15 cellular contexts compared by ENCODE assay signal in the genomic region with DNA sequence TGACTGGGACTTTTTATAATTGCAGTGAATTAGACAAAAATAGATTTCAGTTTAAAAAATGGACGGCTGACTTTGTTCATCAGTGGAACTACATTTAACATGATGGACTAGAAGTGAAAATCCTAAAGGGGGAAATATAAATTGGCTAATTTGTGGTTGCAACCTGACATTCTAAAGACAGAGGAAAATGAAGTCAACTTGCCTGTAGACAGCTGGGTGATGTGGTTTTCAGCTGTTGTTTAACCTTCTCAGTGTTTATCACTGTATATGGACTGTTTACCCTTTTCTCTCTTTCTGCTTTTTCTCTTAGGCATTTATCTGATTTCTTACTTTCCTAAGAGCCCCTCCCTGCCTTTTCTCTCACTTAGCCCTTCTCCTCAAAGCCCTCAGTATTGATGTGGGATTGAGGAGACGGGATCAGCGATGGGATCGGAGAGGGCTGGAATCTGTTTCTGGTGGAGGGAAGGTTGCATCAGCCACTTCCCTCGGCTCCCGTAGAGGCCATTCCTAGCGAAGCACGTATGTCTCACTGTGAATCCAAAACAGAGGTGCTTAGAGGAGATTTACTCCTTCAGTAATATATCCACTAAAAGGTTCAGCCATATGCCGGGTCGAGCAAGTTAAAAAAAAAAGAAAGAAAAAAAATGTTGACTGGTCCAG.
DNase-seq lines count a peak whose midpoint lies in the region; ATAC-seq, FAIRE-seq and TF ChIP-seq lines count a peak whose summit lies in the region.
"Had no signal": no experiment of that assay in that cellular context is flagged by ENCODE, and none has a peak within 500 bp of the region (broad histone marks: within the 10 kb centered on the region; RNA-seq: fewer than 3 reads in every experiment).

No MANE protein-coding gene starts in this region.

- no peaks in the 10 kb centered on the region for H3F3A ChIP-seq in neural progenitor cell (ENCODE audit: low read depth)

- WGBS in HepG2 (ENCODE audit: low lambda C conversion rate): 96% methylated on average over 10 of the region's 10 CpGs

- H3K4me3 Mint-ChIP-seq in neural progenitor cell: no peak overlapping the region
- H3K4me3 Mint-ChIP-seq: activated naive CD4-positive, alpha-beta T cell treated with anti-CD3 and anti-CD28 coated beads, Interleukin-2, amount 10 ng/mL, durations not matched to agents 7 days and 5 days had no signal

- intact Hi-C loops in left ventricle myocardium superior (cut with micrococcal nuclease) (no loop called here), HepG2 (cut with micrococcal nuclease; ENCODE audit: unreplicated experiment) (no loop called here)

- H2AFZ ChIP-seq in DND-41 (ENCODE audit: low read depth, low read length) (peak overlapping the region; percentile 32; the same call in 1 of the 2 replicates), neural progenitor cell (replicated peaks) (peak overlapping the region; percentile 46), HepG2 (ENCODE audit: low read length) (no peak overlapping the region)

- FAIRE-seq in HepG2 (lab: Jason Lieb, UNC): no peak
- FAIRE-seq: D721Med, frontal cortex had no signal

- CTCF ChIA-PET in HepG2 (lab: Yijun Ruan, JAX; ENCODE audit: low intra/inter-chr PET ratio, low total read pairs): no interaction called here

- BruUV-seq in HepG2 (replicated peaks; lab: Mats Ljungman, UMichigan): no TSS peak

- H3K27ac ChIP-seq in DND-41 (ENCODE audit: low read length) (peak overlapping the region; percentile 70), neural progenitor cell (no peak overlapping the region), HepG2 (ENCODE audit: extremely low read length, insufficient read depth, low read length) (no peak overlapping the region)

- DNase-seq in DND-41 (no peak), NCI-H82 treated with DMSO at 0.1 percent for 48 hours (lab: John Stamatoyannopoulos, UW; ENCODE audit: unreplicated experiment) (peak; percentile 68), choroid plexus epithelial cell (ENCODE audit: low read depth) (peak; percentile 39), neural progenitor cell (ENCODE audit: low spot score) (no peak), left ventricle myocardium superior (no peak), HepG2 (ENCODE audit: low spot score) (no peak)
- DNase-seq: activated naive CD4-positive, alpha-beta T cell treated with anti-CD3 and anti-CD28 coated beads, Interleukin-2, amount 10 ng/mL, durations not matched to agents 7 days and 5 days; Kasumi-1; NCI-H345; SHP77 treated with DMSO at 0.1 percent for 48 hours; stimulated activated CD4-positive, alpha-beta T cell treated with anti-CD3 and anti-CD28 coated beads, Interleukin-2, amount 100 ng/mL, for 24 hours had no signal

- H3K4me1 ChIP-seq in DND-41 (ENCODE audit: insufficient read depth, low read length): peaks cover 31% of the 10 kb centered on the region
- peaks cover 5% of the 10 kb centered on the region for H3K4me1 ChIP-seq in neural progenitor cell
- H3K4me1 ChIP-seq in HepG2 (ENCODE audit: insufficient read depth, low read length): peaks cover 34% of the 10 kb centered on the region

- peaks cover 6% of the 10 kb centered on the region for H3K27me3 Mint-ChIP-seq in neural progenitor cell (ENCODE audit: insufficient read depth, low read depth)

- no peak overlapping the region for H3K27ac Mint-ChIP-seq in neural progenitor cell
- H3K27ac Mint-ChIP-seq: activated naive CD4-positive, alpha-beta T cell treated with anti-CD3 and anti-CD28 coated beads, Interleukin-2, amount 10 ng/mL, durations not matched to agents 7 days and 5 days had no signal

- no peaks in the 10 kb centered on the region for H3K36me3 Mint-ChIP-seq in neural progenitor cell
- H3K36me3 Mint-ChIP-seq: activated naive CD4-positive, alpha-beta T cell treated with anti-CD3 and anti-CD28 coated beads, Interleukin-2, amount 10 ng/mL, durations not matched to agents 7 days and 5 days had no signal

- H3K79me2 ChIP-seq in DND-41 (ENCODE audit: insufficient read depth, low read length): no peaks in the 10 kb centered on the region
- H3K79me2 ChIP-seq in neural progenitor cell (ENCODE audit: low read depth): no peaks in the 10 kb centered on the region
- no peaks in the 10 kb centered on the region for H3K79me2 ChIP-seq in HepG2 (ENCODE audit: insufficient read depth, low read length)

- peaks cover 8% of the 10 kb centered on the region for H3K4me1 Mint-ChIP-seq in neural progenitor cell

- H3K9me3 ChIP-seq in DND-41 (ENCODE audit: insufficient read depth, low read length, severe bottlenecking) (no peaks in the 10 kb centered on the region), neural progenitor cell (ENCODE audit: low read depth) (no peaks in the 10 kb centered on the region), HepG2 (ENCODE audit: low read length) (no peaks in the 10 kb centered on the region)

- peak; percentile 86 for ATAC-seq in DND-41 (ENCODE audit: insufficient read depth, low read depth)
- no peak for ATAC-seq in left ventricle myocardium superior
- no peak for ATAC-seq in HG03378 (IDR thresholded peaks at IDR 0.05; ENCODE audit: unreplicated experiment)
- ATAC-seq in GM18909 (IDR thresholded peaks at IDR 0.05; ENCODE audit: poor library complexity, unreplicated experiment): no peak
- no peak for ATAC-seq in HepG2

- POLR2A ChIA-PET in HepG2 (lab: Yijun Ruan, JAX): interaction anchor here (1.0 kb wide), 1 partner anchor 109 kb away, joined by 3 read pairs; a partner anchor contains a TSS

- no peak for TF ChIP-seq CTCF in DND-41 (IDR thresholded peaks at IDR 0.05; ENCODE audit: borderline replicate concordance, extremely low read depth, low read length, poor library complexity, severe bottlenecking)
- TF ChIP-seq CTCF in choroid plexus epithelial cell (conservative IDR thresholded peaks at IDR 0.05; ENCODE audit: low read depth, low read length): no peak
- TF ChIP-seq CTCF in neural progenitor cell (IDR thresholded peaks at IDR 0.05): no peak
- no peak for TF ChIP-seq CTCF in HepG2 (CRISPR knock-in tag; IDR thresholded peaks at IDR 0.05)

- TF ChIP-seq POLR2A in HepG2 (IDR thresholded peaks at IDR 0.05; ENCODE audit: insufficient read depth in 1 of 2, low read depth in 2 of 2, low read length in 2 of 2): no peak

- no peaks in the 10 kb centered on the region for H3K27me3 ChIP-seq in DND-41 (ENCODE audit: insufficient read depth, low read length, poor library complexity)
- no peaks in the 10 kb centered on the region for H3K27me3 ChIP-seq in neural progenitor cell
- no peaks in the 10 kb centered on the region for H3K27me3 ChIP-seq in HepG2 (ENCODE audit: control insufficient read depth in 1 of 2, insufficient read depth in 2 of 2, low read length in 2 of 2)

- H3K9me3 Mint-ChIP-seq in neural progenitor cell: no peaks in the 10 kb centered on the region
- H3K9me3 Mint-ChIP-seq: activated naive CD4-positive, alpha-beta T cell treated with anti-CD3 and anti-CD28 coated beads, Interleukin-2, amount 10 ng/mL, durations not matched to agents 7 days and 5 days had no signal

- no peaks in the 10 kb centered on the region for H4K20me1 ChIP-seq in DND-41 (ENCODE audit: insufficient read depth, low read length)
- no peaks in the 10 kb centered on the region for H4K20me1 ChIP-seq in neural progenitor cell (ENCODE audit: low read depth)
- no peaks in the 10 kb centered on the region for H4K20me1 ChIP-seq in HepG2 (ENCODE audit: insufficient read depth, low read length)

- TF ChIP-seq EP300 in HepG2 (IDR thresholded peaks at IDR 0.05; ENCODE audit: low read depth in 2 of 2, low read length in 2 of 2) (no peak), HepG2 (CRISPR knock-in tag; IDR thresholded peaks at IDR 0.05; ENCODE audit: borderline replicate concordance) (no peak)

- in situ Hi-C loops in HepG2 (cut with HindIII; ENCODE audit: extremely low pct_ligation_motif_present, low pct_unique_long_range_greater_than_20kb): no loop called here

- H3K4me3 ChIP-seq in DND-41 (ENCODE audit: low read depth in 1 of 2, low read length in 2 of 2) (no peak overlapping the region), choroid plexus epithelial cell (ENCODE audit: low read depth, low read length) (no peak overlapping the region), neural progenitor cell (no peak overlapping the region), HepG2 (replicated peaks in 1 of 3; ENCODE audit: insufficient read depth in 1 of 3, low read depth in 2 of 3, low read length in 3 of 3) (no peak overlapping the region)

- H3K4me2 ChIP-seq in DND-41 (ENCODE audit: insufficient read depth, low read length): no peak overlapping the region; the same call in 1 of the 2 replicates
- H3K4me2 ChIP-seq in neural progenitor cell: no peak overlapping the region
- no peak overlapping the region for H3K4me2 ChIP-seq in HepG2 (ENCODE audit: low read depth, low read length)

- TF ChIP-seq RAD21 in HepG2 (CRISPR knock-in tag; IDR thresholded peaks at IDR 0.05): no peak

- H3K36me3 ChIP-seq in DND-41 (ENCODE audit: insufficient read depth, low read length) (no peaks in the 10 kb centered on the region), neural progenitor cell (no peaks in the 10 kb centered on the region), HepG2 (replicated peaks in 1 of 2; ENCODE audit: control insufficient read depth in 1 of 2, insufficient read depth in 2 of 2, low read length in 2 of 2) (no peaks in the 10 kb centered on the region)

- H3K9ac ChIP-seq in DND-41 (ENCODE audit: low read depth, low read length): 0 out of 2 replicates have a peak overlapping the region, but pooled peaks have one; percentile 6
- H3K9ac ChIP-seq in neural progenitor cell: no peak overlapping the region
- no peak overlapping the region for H3K9ac ChIP-seq in HepG2 (ENCODE audit: insufficient read depth, low read depth, low read length)

TF ChIP-seq in HepG2, 621 proteins besides CTCF, POLR2A, EP300 and RAD21:
- TF ChIP-seq, protein P1, sequence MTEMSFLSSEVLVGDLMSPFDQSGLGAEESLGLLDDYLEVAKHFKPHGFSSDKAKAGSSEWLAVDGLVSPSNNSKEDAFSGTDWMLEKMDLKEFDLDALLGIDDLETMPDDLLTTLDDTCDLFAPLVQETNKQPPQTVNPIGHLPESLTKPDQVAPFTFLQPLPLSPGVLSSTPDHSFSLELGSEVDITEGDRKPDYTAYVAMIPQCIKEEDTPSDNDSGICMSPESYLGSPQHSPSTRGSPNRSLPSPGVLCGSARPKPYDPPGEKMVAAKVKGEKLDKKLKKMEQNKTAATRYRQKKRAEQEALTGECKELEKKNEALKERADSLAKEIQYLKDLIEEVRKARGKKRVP (CRISPR knock-in tag; IDR thresholded peaks at IDR 0.05): 0 out of 4 replicates have a peak, but pooled peaks of 1 of the 2 experiments have one; percentile 47
- TF ChIP-seq SP1 (IDR thresholded peaks at IDR 0.05) (no peak), SP1 (CRISPR knock-in tag; IDR thresholded peaks at IDR 0.05) (no peak)

Comparison
In these comparisons a context has a peak if more than half of its experiments do, and no peak if none do; other contexts are left out.
1. DNase-seq: peak in NCI-H82 treated with DMSO at 0.1 percent for 48 hours (single experiment) and choroid plexus epithelial cell (single experiment); none in DND-41 (single experiment), neural progenitor cell (single experiment), left ventricle myocardium superior (single experiment) and HepG2 (single experiment).